Comparison of ENCODE assay signal across 27 cellular contexts in genomic region chr1:235187316-235187715, GRCh38.
"Had no signal": no experiment of that assay in that cellular context is flagged by ENCODE, and none has a peak within 500 bp of the region (broad histone marks: within the 10 kb centered on the region; RNA-seq: fewer than 3 reads in every experiment).

No MANE protein-coding gene starts in this region.

- H3K27ac ChIP-seq: left ventricle myocardium inferior, neural progenitor cell, neutrophil, ovary, right atrium auricular region, right lobe of liver, tibial nerve, uterus had no signal

- H3K4me3 Mint-ChIP-seq: mesothelial cell of epicardium; naive B cell; natural killer cell; nephron progenitor cell; neural progenitor cell; stimulated activated memory B cell treated with anti-CD40 and anti-IgM and Interleukin-4, amounts not matched to agents 10 μg/mL and 1 μg/mL and 100 μg/mL, for 72 hours; stimulated activated naive CD8-positive, alpha-beta T cell treated with anti-CD3 and anti-CD28 coated beads, Interleukin-15, amount 100 ng/mL, for 72 hours; type B pancreatic cell had no signal

- H3K27me3 Mint-ChIP-seq: naive B cell; progenitor cell of endocrine pancreas; stimulated activated memory B cell treated with anti-CD40 and anti-IgM and Interleukin-4, amounts not matched to agents 10 μg/mL and 1 μg/mL and 100 μg/mL, for 72 hours; stimulated activated naive CD8-positive, alpha-beta T cell treated with anti-CD3 and anti-CD28 coated beads, Interleukin-15, amount 100 ng/mL, for 72 hours; type B pancreatic cell had no signal

- DNase-seq: islet precursor cell; left ventricle myocardium inferior; mesendoderm; naive B cell; natural killer cell; nephron progenitor cell; occipital lobe; ovary; right lobe of liver; stimulated activated CD4-positive, alpha-beta T cell treated with anti-CD3 and anti-CD28 coated beads, Interleukin-1b, Interleukin-23, amount 100 ng/mL, for 48 hours; stimulated activated CD4-positive, alpha-beta T cell treated with anti-CD3 and anti-CD28 coated beads, Interleukin-2, amount 100 ng/mL, for 48 hours; stimulated activated CD4-positive, alpha-beta T cell treated with anti-CD3 and anti-CD28 coated beads, Interleukin-4, amount 100 ng/mL, for 4 hours; stimulated activated CD8-positive, alpha-beta memory T cell treated with anti-CD3 and anti-CD28 coated beads, Interleukin-4, amount 100 ng/mL, for 48 hours; stimulated activated naive CD4-positive, alpha-beta T cell treated with Interleukin-2 at 50 U/mL for 16 hours; stimulated activated naive CD8-positive, alpha-beta T cell treated with anti-CD3 and anti-CD28 coated beads, Interleukin-15, amount 100 ng/mL, for 72 hours; substantia nigra; uterus had no signal

- H2AFZ ChIP-seq: neural progenitor cell had no signal

- H3K4me3 ChIP-seq: left ventricle myocardium inferior, lung, neural progenitor cell, ovary, right atrium auricular region, right lobe of liver, smooth muscle cell, tibial nerve, uterus had no signal

- ATAC-seq: natural killer cell; right lobe of liver; stimulated activated memory B cell treated with anti-CD40 and anti-IgM and Interleukin-4, amounts not matched to agents 10 μg/mL and 1 μg/mL and 100 μg/mL, for 72 hours; stimulated activated naive CD8-positive, alpha-beta T cell treated with anti-CD3 and anti-CD28 coated beads, Interleukin-15, amount 100 ng/mL, for 72 hours had no signal

- H3K27me3 ChIP-seq: neural progenitor cell, neutrophil, ovary, right atrium auricular region, right lobe of liver, tibial nerve, uterus had no signal

- H3K36me3 ChIP-seq: ovary, uterus had no signal

- H3K4me1 Mint-ChIP-seq: mesothelial cell of epicardium, neural progenitor cell had no signal

- H3K9me3 Mint-ChIP-seq: mesothelial cell of epicardium; naive B cell; natural killer cell; nephron progenitor cell; neural progenitor cell; stimulated activated memory B cell treated with anti-CD40 and anti-IgM and Interleukin-4, amounts not matched to agents 10 μg/mL and 1 μg/mL and 100 μg/mL, for 72 hours; stimulated activated naive CD8-positive, alpha-beta T cell treated with anti-CD3 and anti-CD28 coated beads, Interleukin-15, amount 100 ng/mL, for 72 hours; type B pancreatic cell had no signal

- H3K27ac Mint-ChIP-seq: mesothelial cell of epicardium; natural killer cell; nephron progenitor cell; neural progenitor cell; stimulated activated memory B cell treated with anti-CD40 and anti-IgM and Interleukin-4, amounts not matched to agents 10 μg/mL and 1 μg/mL and 100 μg/mL, for 72 hours; stimulated activated naive CD8-positive, alpha-beta T cell treated with anti-CD3 and anti-CD28 coated beads, Interleukin-15, amount 100 ng/mL, for 72 hours; type B pancreatic cell had no signal

- H3K4me1 ChIP-seq: left ventricle myocardium inferior, neural progenitor cell, right atrium auricular region, right lobe of liver, uterus had no signal

- H3K4me2 ChIP-seq: neural progenitor cell, smooth muscle cell had no signal

- H3K9me3 ChIP-seq: left ventricle myocardium inferior, neutrophil, ovary, right atrium auricular region, right lobe of liver, tibial nerve, uterus had no signal
